Comparison of ENCODE assay signal across 1 cellular context in genomic region chr3:172194702-172195392, GRCh38.
TF ChIP-seq lines count a peak whose summit lies in the region.

No MANE protein-coding gene starts in this region.

TF ChIP-seq in K562, 482 proteins besides CTCF, POLR2A, EP300 and RAD21 (continued from another document):
- no peak for TF ChIP-seq ZNF609 (CRISPR knock-in tag; IDR thresholded peaks at IDR 0.05; ENCODE audit: borderline replicate concordance)
TF ChIP-seq in K562: peak in this region for 7.
